ENCODE assay signal across 1 cellular context in the genomic region with DNA sequence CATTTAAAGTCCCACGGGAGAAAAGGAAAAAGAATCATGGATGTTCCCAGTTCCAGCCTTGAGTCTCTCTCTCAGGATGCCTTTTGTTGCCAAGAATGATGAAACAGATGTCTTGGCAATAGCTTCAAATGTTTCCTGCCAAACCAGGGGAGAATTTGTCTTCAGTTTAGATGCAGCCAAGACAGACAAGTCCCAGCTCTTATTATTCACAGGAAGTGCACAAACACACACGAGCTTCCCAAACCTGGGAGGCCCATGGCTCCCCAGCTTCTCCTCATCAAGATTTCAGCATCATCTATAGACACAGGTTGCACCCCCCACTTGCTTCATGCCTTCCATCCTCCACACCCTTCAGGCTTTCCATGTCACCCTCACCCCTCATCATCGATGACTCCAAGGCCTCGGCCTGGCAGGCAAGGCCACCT.
TF ChIP-seq lines count a peak whose summit lies in the region.

No MANE protein-coding gene starts in this region.

TF ChIP-seq in SK-N-SH, 30 proteins besides CTCF, POLR2A, EP300 and RAD21 (continued from another document):
- TF ChIP-seq, protein P1, sequence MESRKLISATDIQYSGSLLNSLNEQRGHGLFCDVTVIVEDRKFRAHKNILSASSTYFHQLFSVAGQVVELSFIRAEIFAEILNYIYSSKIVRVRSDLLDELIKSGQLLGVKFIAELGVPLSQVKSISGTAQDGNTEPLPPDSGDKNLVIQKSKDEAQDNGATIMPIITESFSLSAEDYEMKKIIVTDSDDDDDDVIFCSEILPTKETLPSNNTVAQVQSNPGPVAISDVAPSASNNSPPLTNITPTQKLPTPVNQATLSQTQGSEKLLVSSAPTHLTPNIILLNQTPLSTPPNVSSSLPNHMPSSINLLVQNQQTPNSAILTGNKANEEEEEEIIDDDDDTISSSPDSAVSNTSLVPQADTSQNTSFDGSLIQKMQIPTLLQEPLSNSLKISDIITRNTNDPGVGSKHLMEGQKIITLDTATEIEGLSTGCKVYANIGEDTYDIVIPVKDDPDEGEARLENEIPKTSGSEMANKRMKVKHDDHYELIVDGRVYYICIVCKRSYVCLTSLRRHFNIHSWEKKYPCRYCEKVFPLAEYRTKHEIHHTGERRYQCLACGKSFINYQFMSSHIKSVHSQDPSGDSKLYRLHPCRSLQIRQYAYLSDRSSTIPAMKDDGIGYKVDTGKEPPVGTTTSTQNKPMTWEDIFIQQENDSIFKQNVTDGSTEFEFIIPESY (IDR thresholded peaks at IDR 0.05; ENCODE audit: borderline replicate concordance, low read depth) = no peak
